8 cellular contexts compared by ENCODE assay signal in genomic region chr4:40916880-40917279, GRCh38.
A peak's percentile ranks its signal among the peaks of the same experiment; 100 is the strongest.
DNase-seq lines count a peak whose midpoint lies in the region; ATAC-seq and TF ChIP-seq lines count a peak whose summit lies in the region.

No MANE protein-coding gene starts in this region.

- TF ChIP-seq EP300 in gastroesophageal sphincter (IDR thresholded peaks at IDR 0.05), result no peak

- CTCF ChIA-PET in Panc1 (lab: Charles Lee), result interaction anchor here (0.9 kb wide), 1 partner anchor 11 kb away, joined by 3 read pairs; no protein-coding TSS in a partner anchor

- H3K9me3 ChIP-seq in Panc1 (ENCODE audit: control insufficient read depth, insufficient read depth, low read depth, low read length) (no peaks in the 10 kb centered on the region), gastroesophageal sphincter (no peaks in the 10 kb centered on the region)

- H3K4me1 ChIP-seq in Panc1 (ENCODE audit: control insufficient read depth, insufficient read depth, low read length) (no peaks in the 10 kb centered on the region), gastroesophageal sphincter (peaks cover 6 to 42% (median 8%) of the 10 kb centered on the region in 3 donors)

- no peak overlapping the region for H3K27ac Mint-ChIP-seq in neural crest cell (ENCODE audit: unreplicated experiment)

- intact Hi-C loops in Panc1 (cut with micrococcal nuclease; ENCODE audit: unreplicated experiment) (no loop called here), posterior vena cava (cut with DNase I) (no loop called here)

- TF ChIP-seq POLR2A in gastroesophageal sphincter (IDR thresholded peaks at IDR 0.05), result no peak

- H3K36me3 Mint-ChIP-seq in neural crest cell (ENCODE audit: low read depth), result peaks cover 4% of the 10 kb centered on the region

- H3K27ac ChIP-seq in 22Rv1 (no peak overlapping the region), Panc1 (ENCODE audit: low read length) (no peak overlapping the region), gastroesophageal sphincter (no peak overlapping the region)

- no peaks in the 10 kb centered on the region for H3K9me3 Mint-ChIP-seq in neural crest cell

- in situ Hi-C loops in Panc1 (cut with HindIII; ENCODE audit: low pct_unique_long_range_greater_than_20kb, low sequenced_read_pairs), result no loop called here

- BruUV-seq in Panc1 (replicated peaks; lab: Mats Ljungman, UMichigan), result no TSS peak

- TF ChIP-seq CTCF in 22Rv1 (IDR thresholded peaks at IDR 0.05), result peak; percentile 75
- TF ChIP-seq CTCF in Panc1 (IDR thresholded peaks at IDR 0.05), result peak; percentile 45
- TF ChIP-seq CTCF in choroid plexus epithelial cell (conservative IDR thresholded peaks at IDR 0.05; ENCODE audit: low read depth, low read length), result peak; percentile 50
- TF ChIP-seq CTCF in neural crest cell (conservative IDR thresholded peaks at IDR 0.05), result peak; percentile 40
- peak in 1 of 4 experiments; percentile 25 for TF ChIP-seq CTCF in gastroesophageal sphincter (IDR thresholded peaks at IDR 0.05)

- H3K4me1 Mint-ChIP-seq in neural crest cell, result no peaks in the 10 kb centered on the region

- H3K4me3 ChIP-seq in Panc1 (ENCODE audit: low read depth in 2 of 2, low read length in 2 of 2) (no peak overlapping the region), choroid plexus epithelial cell (ENCODE audit: low read depth, low read length) (no peak overlapping the region), gastroesophageal sphincter (no peak overlapping the region)

- H3K36me3 ChIP-seq in Panc1 (ENCODE audit: control insufficient read depth, insufficient read depth, low read length), result no peaks in the 10 kb centered on the region
- H3K36me3 ChIP-seq in gastroesophageal sphincter, result peaks cover 0 to 18% of the 10 kb centered on the region in 2 donors

- H3K27me3 Mint-ChIP-seq in neural crest cell (ENCODE audit: low read depth), result no peaks in the 10 kb centered on the region

- no peak overlapping the region for H3K4me3 Mint-ChIP-seq in neural crest cell

- no peak for DNase-seq in Panc1 (ENCODE audit: low read depth, low spot score)
- DNase-seq in choroid plexus epithelial cell (ENCODE audit: low read depth), result peak; percentile 32
- DNase-seq in neural crest cell (ENCODE audit: low read depth, low spot score), result peak; percentile 14
- no peak for DNase-seq in posterior vena cava (ENCODE audit: low spot score)

- peak; percentile 77 for ATAC-seq in GM18508 (IDR thresholded peaks at IDR 0.05; ENCODE audit: insufficient read depth, unreplicated experiment)
- ATAC-seq in HG03064 (IDR thresholded peaks at IDR 0.05; ENCODE audit: low read depth, unreplicated experiment), result peak; percentile 69
- ATAC-seq in Panc1, result no peak
- ATAC-seq in gastroesophageal sphincter, result no peak

- WGBS in gastroesophageal sphincter (ENCODE audit: low coverage in 1 of 2), 2 donors, result 78 to 86% methylated on average over 5 of the region's 5 CpGs

- H3K27me3 ChIP-seq in Panc1 (ENCODE audit: control insufficient read depth, insufficient read depth, low read length) (no peaks in the 10 kb centered on the region), gastroesophageal sphincter (no peaks in the 10 kb centered on the region)

- POLR2A ChIA-PET in Panc1 (lab: Charles Lee), result interaction anchor here (0.6 kb wide), 1 partner anchor 12 kb away, joined by 11 read pairs; no protein-coding TSS in a partner anchor

Comparison
In these comparisons a context has a peak if more than half of its experiments do, and no peak if none do; other contexts are left out.
1. ATAC-seq: peak in GM18508 (single experiment) and HG03064 (single experiment); none in Panc1 (single experiment) and gastroesophageal sphincter (single experiment).
2. DNase-seq: peak in choroid plexus epithelial cell (single experiment) and neural crest cell (single experiment); none in Panc1 (single experiment) and posterior vena cava (single experiment).